ENCODE assay signal across 2 cellular contexts in the genomic region with DNA sequence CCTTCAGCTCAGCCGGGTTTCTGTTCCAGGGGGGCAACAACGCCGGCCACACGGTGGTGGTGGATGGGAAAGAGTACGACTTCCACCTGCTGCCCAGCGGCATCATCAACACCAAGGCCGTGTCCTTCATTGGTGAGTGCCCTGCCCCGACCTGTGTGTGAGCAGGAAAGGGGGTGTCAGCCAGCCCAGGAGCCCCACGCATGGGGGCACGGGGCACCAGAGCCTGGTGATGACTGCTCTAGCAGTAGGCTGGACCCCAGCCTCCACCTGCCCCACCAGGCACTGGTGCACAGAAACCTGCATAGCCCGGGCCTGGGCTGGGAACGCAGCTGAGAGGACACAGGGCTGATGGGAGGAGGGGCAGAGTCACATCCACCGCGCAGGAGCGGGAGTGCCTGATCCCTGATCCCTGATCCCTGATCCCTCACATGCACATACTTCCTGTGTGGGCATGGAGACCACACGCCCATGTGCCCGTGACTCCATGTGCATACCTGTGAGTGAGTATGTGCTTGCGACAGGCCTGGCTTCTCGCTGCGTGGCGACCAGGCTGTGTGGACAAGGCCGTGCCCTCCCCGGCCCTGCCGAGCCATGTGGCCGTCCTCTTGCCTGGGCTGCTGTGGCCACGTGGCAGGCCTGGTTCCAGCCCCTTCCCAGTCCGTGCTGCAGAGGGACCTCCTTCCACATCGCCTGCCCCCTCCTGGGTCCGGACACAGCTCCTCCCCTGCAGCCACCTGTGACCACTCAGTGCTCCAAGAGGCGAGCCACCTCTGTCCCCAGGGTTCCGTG.
A peak's percentile ranks its signal among the peaks of the same experiment; 100 is the strongest.
TF ChIP-seq lines count a peak whose summit lies in the region.

No MANE protein-coding gene starts in this region.

TF ChIP-seq in IMR-90, 13 proteins besides CTCF, POLR2A, EP300 and RAD21:
- TF ChIP-seq BHLHE40 (IDR thresholded peaks at IDR 0.05; ENCODE audit: low read depth, low read length) (no peak), CEBPB (IDR thresholded peaks at IDR 0.05; ENCODE audit: low read depth, low read length) (no peak), RCOR1 (IDR thresholded peaks at IDR 0.05; ENCODE audit: insufficient replicate concordance, low read length) (no peak)
- TF ChIP-seq, protein P1, sequence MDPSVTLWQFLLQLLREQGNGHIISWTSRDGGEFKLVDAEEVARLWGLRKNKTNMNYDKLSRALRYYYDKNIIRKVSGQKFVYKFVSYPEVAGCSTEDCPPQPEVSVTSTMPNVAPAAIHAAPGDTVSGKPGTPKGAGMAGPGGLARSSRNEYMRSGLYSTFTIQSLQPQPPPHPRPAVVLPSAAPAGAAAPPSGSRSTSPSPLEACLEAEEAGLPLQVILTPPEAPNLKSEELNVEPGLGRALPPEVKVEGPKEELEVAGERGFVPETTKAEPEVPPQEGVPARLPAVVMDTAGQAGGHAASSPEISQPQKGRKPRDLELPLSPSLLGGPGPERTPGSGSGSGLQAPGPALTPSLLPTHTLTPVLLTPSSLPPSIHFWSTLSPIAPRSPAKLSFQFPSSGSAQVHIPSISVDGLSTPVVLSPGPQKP (IDR thresholded peaks at IDR 0.05; ENCODE audit: borderline replicate concordance, low read depth, low read length), result no peak

TF ChIP-seq in liver, 16 proteins besides CTCF, POLR2A, EP300 and RAD21:
- TF ChIP-seq FOXA1 (IDR thresholded peaks at IDR 0.05) (peak; percentile 77), HNF4G (IDR thresholded peaks at IDR 0.05) (peak; percentile 17), HNF4A (conservative IDR thresholded peaks at IDR 0.05) (peak; percentile 77 to 92), YY1 (IDR thresholded peaks at IDR 0.05) (peak; percentile 69), RXRA (IDR thresholded peaks at IDR 0.05) (peak; percentile 89 to 96), TAF1 (conservative IDR thresholded peaks at IDR 0.05) (no peak), NR2F2 (IDR thresholded peaks at IDR 0.05) (peak; percentile 85), EGR1 (IDR thresholded peaks at IDR 0.05; ENCODE audit: low read depth in 2 of 2) (peak in 1 of 2 donors; percentile 65), SP1 (IDR thresholded peaks at IDR 0.05) (peak; percentile 90), JUND (IDR thresholded peaks at IDR 0.05) (peak in 1 of 2 donors; percentile 50), GABPA (IDR thresholded peaks at IDR 0.05 in 1 of 2, conservative IDR thresholded peaks at IDR 0.05 in 1 of 2) (peak in 1 of 2 donors; percentile 41), FOXA2 (IDR thresholded peaks at IDR 0.05) (peak; percentile 84)
- TF ChIP-seq, protein P2, sequence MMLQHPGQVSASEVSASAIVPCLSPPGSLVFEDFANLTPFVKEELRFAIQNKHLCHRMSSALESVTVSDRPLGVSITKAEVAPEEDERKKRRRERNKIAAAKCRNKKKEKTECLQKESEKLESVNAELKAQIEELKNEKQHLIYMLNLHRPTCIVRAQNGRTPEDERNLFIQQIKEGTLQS (IDR thresholded peaks at IDR 0.05), result no peak
- TF ChIP-seq, protein P3, sequence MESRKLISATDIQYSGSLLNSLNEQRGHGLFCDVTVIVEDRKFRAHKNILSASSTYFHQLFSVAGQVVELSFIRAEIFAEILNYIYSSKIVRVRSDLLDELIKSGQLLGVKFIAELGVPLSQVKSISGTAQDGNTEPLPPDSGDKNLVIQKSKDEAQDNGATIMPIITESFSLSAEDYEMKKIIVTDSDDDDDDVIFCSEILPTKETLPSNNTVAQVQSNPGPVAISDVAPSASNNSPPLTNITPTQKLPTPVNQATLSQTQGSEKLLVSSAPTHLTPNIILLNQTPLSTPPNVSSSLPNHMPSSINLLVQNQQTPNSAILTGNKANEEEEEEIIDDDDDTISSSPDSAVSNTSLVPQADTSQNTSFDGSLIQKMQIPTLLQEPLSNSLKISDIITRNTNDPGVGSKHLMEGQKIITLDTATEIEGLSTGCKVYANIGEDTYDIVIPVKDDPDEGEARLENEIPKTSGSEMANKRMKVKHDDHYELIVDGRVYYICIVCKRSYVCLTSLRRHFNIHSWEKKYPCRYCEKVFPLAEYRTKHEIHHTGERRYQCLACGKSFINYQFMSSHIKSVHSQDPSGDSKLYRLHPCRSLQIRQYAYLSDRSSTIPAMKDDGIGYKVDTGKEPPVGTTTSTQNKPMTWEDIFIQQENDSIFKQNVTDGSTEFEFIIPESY (IDR thresholded peaks at IDR 0.05), result peak; percentile 86
- TF ChIP-seq, protein P4, sequence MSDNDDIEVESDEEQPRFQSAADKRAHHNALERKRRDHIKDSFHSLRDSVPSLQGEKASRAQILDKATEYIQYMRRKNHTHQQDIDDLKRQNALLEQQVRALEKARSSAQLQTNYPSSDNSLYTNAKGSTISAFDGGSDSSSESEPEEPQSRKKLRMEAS (IDR thresholded peaks at IDR 0.05), result peak; percentile 95
- TF ChIP-seq, protein P5, sequence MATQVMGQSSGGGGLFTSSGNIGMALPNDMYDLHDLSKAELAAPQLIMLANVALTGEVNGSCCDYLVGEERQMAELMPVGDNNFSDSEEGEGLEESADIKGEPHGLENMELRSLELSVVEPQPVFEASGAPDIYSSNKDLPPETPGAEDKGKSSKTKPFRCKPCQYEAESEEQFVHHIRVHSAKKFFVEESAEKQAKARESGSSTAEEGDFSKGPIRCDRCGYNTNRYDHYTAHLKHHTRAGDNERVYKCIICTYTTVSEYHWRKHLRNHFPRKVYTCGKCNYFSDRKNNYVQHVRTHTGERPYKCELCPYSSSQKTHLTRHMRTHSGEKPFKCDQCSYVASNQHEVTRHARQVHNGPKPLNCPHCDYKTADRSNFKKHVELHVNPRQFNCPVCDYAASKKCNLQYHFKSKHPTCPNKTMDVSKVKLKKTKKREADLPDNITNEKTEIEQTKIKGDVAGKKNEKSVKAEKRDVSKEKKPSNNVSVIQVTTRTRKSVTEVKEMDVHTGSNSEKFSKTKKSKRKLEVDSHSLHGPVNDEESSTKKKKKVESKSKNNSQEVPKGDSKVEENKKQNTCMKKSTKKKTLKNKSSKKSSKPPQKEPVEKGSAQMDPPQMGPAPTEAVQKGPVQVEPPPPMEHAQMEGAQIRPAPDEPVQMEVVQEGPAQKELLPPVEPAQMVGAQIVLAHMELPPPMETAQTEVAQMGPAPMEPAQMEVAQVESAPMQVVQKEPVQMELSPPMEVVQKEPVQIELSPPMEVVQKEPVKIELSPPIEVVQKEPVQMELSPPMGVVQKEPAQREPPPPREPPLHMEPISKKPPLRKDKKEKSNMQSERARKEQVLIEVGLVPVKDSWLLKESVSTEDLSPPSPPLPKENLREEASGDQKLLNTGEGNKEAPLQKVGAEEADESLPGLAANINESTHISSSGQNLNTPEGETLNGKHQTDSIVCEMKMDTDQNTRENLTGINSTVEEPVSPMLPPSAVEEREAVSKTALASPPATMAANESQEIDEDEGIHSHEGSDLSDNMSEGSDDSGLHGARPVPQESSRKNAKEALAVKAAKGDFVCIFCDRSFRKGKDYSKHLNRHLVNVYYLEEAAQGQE (IDR thresholded peaks at IDR 0.05), result no peak
TF ChIP-seq in liver: peak in this region for 13.
